ENCODE assay signal across 16 cellular contexts in genomic region chr5:172802585-172803176, GRCh38. TPM values are rescaled to one million over a fixed set of nuclear protein-coding genes. Genes with fewer than 3 reads are reported as not detected.
DNase-seq lines count a peak whose midpoint lies in the region; ATAC-seq and TF ChIP-seq lines count a peak whose summit lies in the region.
"Had no signal": no experiment of that assay in that cellular context is flagged by ENCODE, and none has a peak within 500 bp of the region (broad histone marks: within the 10 kb centered on the region; RNA-seq: fewer than 3 reads in every experiment).

No MANE protein-coding gene starts in this region.

- H3K4me3 ChIP-seq in GM23248 (no peak overlapping the region), neutrophil (ENCODE audit: low read depth in 1 of 2, low read length in 1 of 2) (no peak overlapping the region)
- H3K4me3 ChIP-seq: lower lobe of right lung, thyroid gland had no signal

- no peak overlapping the region for H3K9ac ChIP-seq in GM23248

- H3K36me3 ChIP-seq in GM23248 (ENCODE audit: low read depth): no peaks in the 10 kb centered on the region
- no peaks in the 10 kb centered on the region for H3K36me3 ChIP-seq in neutrophil
- H3K36me3 ChIP-seq: lower lobe of right lung, thyroid gland had no signal

- ATAC-seq in GM19324 (IDR thresholded peaks at IDR 0.05; ENCODE audit: low FRiP score, unreplicated experiment) (no peak), GM18498 (IDR thresholded peaks at IDR 0.05; ENCODE audit: unreplicated experiment) (no peak)
- ATAC-seq: lower lobe of right lung, WTC11 had no signal

- H3K4me1 ChIP-seq in GM23248 (ENCODE audit: insufficient read depth): peaks cover 57% of the 10 kb centered on the region
- peaks cover 72 to 89% of the 10 kb centered on the region in 2 experiments for H3K4me1 ChIP-seq in neutrophil (ENCODE audit: control insufficient read depth in 1 of 2, insufficient read depth in 1 of 2, low read depth in 1 of 2, low read length in 1 of 2)

- peak overlapping the region; percentile 99 for H3K27ac ChIP-seq in GM23248
- H3K27ac ChIP-seq in neutrophil: peak overlapping the region; percentile 100
- H3K27ac ChIP-seq: lower lobe of right lung, thyroid gland had no signal

- H3K9me3 ChIP-seq in GM23248 (ENCODE audit: low read depth): no peaks in the 10 kb centered on the region
- H3K9me3 ChIP-seq in neutrophil: no peaks in the 10 kb centered on the region
- H3K9me3 ChIP-seq: lower lobe of right lung, thyroid gland had no signal

- H3K27me3 ChIP-seq in GM23248 (replicated peaks; ENCODE audit: insufficient read depth) (no peaks in the 10 kb centered on the region), neutrophil (no peaks in the 10 kb centered on the region)
- H3K27me3 ChIP-seq: thyroid gland had no signal

- 79 to 86% methylated on average over 2 of the region's 2 CpGs for WGBS in GM23248 (ENCODE audit: low coverage in 1 of 2, low lambda C conversion rate in 2 of 2, missing lambda C conversion rate in 2 of 2), 2 experiments

- DNase-seq in GM23248 (peak; percentile 56), RPMI7951 (ENCODE audit: low read depth) (peak; percentile 64), dermis blood vessel endothelial cell (peak; percentile 40), CD1c-positive myeloid dendritic cell (ENCODE audit: extremely low spot score) (no peak)
- DNase-seq in stimulated activated CD4-positive, alpha-beta T cell treated with anti-CD3 and anti-CD28 coated beads, Interleukin-15, amount 100 ng/mL, for 24 hours: no peak
- DNase-seq: activated naive CD4-positive, alpha-beta T cell treated with anti-CD3 and anti-CD28 coated beads, Interleukin-2, amount 50 U/mL, for 16 hours; CD4-positive, alpha-beta T cell; lower lobe of right lung; NCI-H1092 treated with DMSO at 0.1 percent for 48 hours; NCI-H345; stimulated activated CD4-positive, alpha-beta T cell treated with anti-CD3 and anti-CD28 coated beads, Interleukin-4, amount 100 ng/mL, for 1 hour; thyroid gland had no signal

- no peak for TF ChIP-seq CTCF in neutrophil (IDR thresholded peaks at IDR 0.05)

- H4K20me1 ChIP-seq in GM23248 (ENCODE audit: insufficient read depth): no peaks in the 10 kb centered on the region

- H2AFZ ChIP-seq in GM23248: no peak overlapping the region

- peaks cover 38% of the 10 kb centered on the region for H3F3A ChIP-seq in GM23248 (ENCODE audit: insufficient read depth)

- peaks cover 8% of the 10 kb centered on the region; the same call in 1 of the 2 replicates for H3K79me2 ChIP-seq in GM23248 (ENCODE audit: insufficient read depth)

- H3K4me2 ChIP-seq in GM23248 (ENCODE audit: unreplicated experiment): peak overlapping the region; percentile 9

- in situ Hi-C loops in GM23248 (cut with MboI): no loop called here

- no peaks in the 10 kb centered on the region for H3K9me2 ChIP-seq in GM23248 (ENCODE audit: insufficient read depth)

RNA-seq across cellular contexts. Expression of gene ERGIC1, which starts 31.4 kb away (rescaled TPM):
- 233 and 235 TPM in 2 replicates for total RNA-seq in GM23248 (2014; rRNA removed; shearing (Covaris generic))
- polyA plus RNA-seq in GM23248 (2016; fragmentation: Nextera tagmentation; extraction: Ambion mirVana): 66.4 and 75.8 TPM in 2 replicates
- total RNA-seq in RPMI7951 (2014; rRNA removed; shearing (Covaris generic)): 71.8 and 91.3 TPM in 2 replicates
- 64.0 and 137 TPM in 2 replicates for total RNA-seq in dermis blood vessel endothelial cell

RNA-seq across cellular contexts. Expression of gene DUSP1, which starts 31.7 kb away (rescaled TPM):
- 443 and 459 TPM in 2 replicates for total RNA-seq in GM23248 (2014; rRNA removed; shearing (Covaris generic))
- 264 and 269 TPM in 2 replicates for polyA plus RNA-seq in GM23248 (2016; fragmentation: Nextera tagmentation; extraction: Ambion mirVana)
- 9.7 TPM in 2 replicates for total RNA-seq in RPMI7951 (2014; rRNA removed; shearing (Covaris generic))
- 105 and 303 TPM in 2 replicates for total RNA-seq in dermis blood vessel endothelial cell

Comparison
In these comparisons a context has a peak if more than half of its experiments do, and no peak if none do; other contexts are left out.
1. DNase-seq: peak in GM23248 (single experiment), RPMI7951 (single experiment) and dermis blood vessel endothelial cell (single experiment); none in stimulated activated CD4-positive, alpha-beta T cell treated with anti-CD3 and anti-CD28 coated beads, Interleukin-15, amount 100 ng/mL, for 24 hours (single experiment) and CD1c-positive myeloid dendritic cell (single experiment).